16 cellular contexts compared by ENCODE assay signal in genomic region chr2:176753752-176754474, GRCh38.
A peak's percentile ranks its signal among the peaks of the same experiment; 100 is the strongest.
DNase-seq lines count a peak whose midpoint lies in the region; ATAC-seq and TF ChIP-seq lines count a peak whose summit lies in the region.
"Had no signal": no experiment of that assay in that cellular context is flagged by ENCODE, and none has a peak within 500 bp of the region (broad histone marks: within the 10 kb centered on the region; RNA-seq: fewer than 3 reads in every experiment).

No MANE protein-coding gene starts in this region.

- H3K27me3 Mint-ChIP-seq in activated CD8-positive, alpha-beta T cell treated with anti-CD3 and anti-CD28 coated beads for 36 hours: peaks cover 4% of the 10 kb centered on the region
- H3K27me3 Mint-ChIP-seq in activated CD8-positive, alpha-beta T cell treated with anti-CD3 and anti-CD28 coated beads, Interleukin-2, amount 10 ng/mL, durations not matched to agents 7 days and 5 days (ENCODE audit: low read depth): peaks cover 5% of the 10 kb centered on the region

- intact Hi-C loops in activated CD8-positive, alpha-beta T cell treated with anti-CD3 and anti-CD28 coated beads for 36 hours (cut with micrococcal nuclease): no loop called here
- intact Hi-C loops in heart left ventricle (cut with DNase I): no loop called here
- intact Hi-C loops in aorta (cut with DNase I): no loop called here
- intact Hi-C loops in esophagus muscularis mucosa (cut with DNase I): no loop called here

- H3K27me3 ChIP-seq in heart left ventricle: no peaks in the 10 kb centered on the region
- no peaks in the 10 kb centered on the region for H3K27me3 ChIP-seq in aorta (ENCODE audit: control insufficient read depth in 1 of 2, insufficient read depth in 2 of 2, low read length in 1 of 2)
- H3K27me3 ChIP-seq in esophagus muscularis mucosa: no peaks in the 10 kb centered on the region
- H3K27me3 ChIP-seq: breast epithelium had no signal

- CTCF ChIA-PET in activated CD8-positive, alpha-beta T cell treated with anti-CD3 and anti-CD28 coated beads for 36 hours (lab: Charles Lee): interaction anchor here (0.9 to 2.4 kb wide), 4 partner anchors 26 to 395 kb away, joined by 3 to 9 read pairs (median 4); no protein-coding TSS in a partner anchor
- CTCF ChIA-PET in activated CD8-positive, alpha-beta T cell treated with anti-CD3 and anti-CD28 coated beads, Interleukin-2, amount 10 ng/mL, durations not matched to agents 7 days and 5 days (lab: Charles Lee): interaction anchor here (0.8 kb wide), 1 partner anchor 394 kb away, joined by 3 read pairs; no protein-coding TSS in a partner anchor

- H3K36me3 ChIP-seq in heart left ventricle: no peaks in the 10 kb centered on the region
- H3K36me3 ChIP-seq in aorta (ENCODE audit: control insufficient read depth in 1 of 2, insufficient read depth in 2 of 2, low read length in 1 of 2): no peaks in the 10 kb centered on the region
- no peaks in the 10 kb centered on the region for H3K36me3 ChIP-seq in esophagus muscularis mucosa
- H3K36me3 ChIP-seq: breast epithelium, thoracic aorta had no signal

- DNase-seq in activated CD8-positive, alpha-beta T cell treated with anti-CD3 and anti-CD28 coated beads for 36 hours: peak; percentile 7
- no peak for DNase-seq in activated CD8-positive, alpha-beta T cell treated with anti-CD3 and anti-CD28 coated beads, Interleukin-2, amount 10 ng/mL, durations not matched to agents 7 days and 5 days
- peak; percentile 51 to 71 for DNase-seq in SHP77 (lab: John Stamatoyannopoulos, UW)
- DNase-seq in heart left ventricle: peak in 2 of 5 donors; percentile 32 to 34
- DNase-seq in aorta: no peak
- no peak for DNase-seq in esophagus muscularis mucosa (ENCODE audit: extremely low spot score)
- DNase-seq: activated CD4-positive, alpha-beta T cell treated with anti-CD3 and anti-CD28 coated beads, Interleukin-2, amount 50 U/mL, for 4 hours; head of caudate nucleus; left colon; PC-9 had no signal

- TF ChIP-seq POLR2A in heart left ventricle (IDR thresholded peaks at IDR 0.05) (no peak), esophagus muscularis mucosa (IDR thresholded peaks at IDR 0.05; ENCODE audit: low read depth) (no peak)

- no peak for TF ChIP-seq CTCF in activated CD8-positive, alpha-beta T cell treated with anti-CD3 and anti-CD28 coated beads for 36 hours (IDR thresholded peaks at IDR 0.05)
- TF ChIP-seq CTCF in heart left ventricle (IDR thresholded peaks at IDR 0.05) (no peak), esophagus muscularis mucosa (IDR thresholded peaks at IDR 0.05) (no peak)

- TF ChIP-seq EP300 in esophagus muscularis mucosa (IDR thresholded peaks at IDR 0.05): no peak

- ATAC-seq in activated CD8-positive, alpha-beta T cell treated with anti-CD3 and anti-CD28 coated beads for 36 hours: peak; percentile 71
- no peak for ATAC-seq in activated CD8-positive, alpha-beta T cell treated with anti-CD3 and anti-CD28 coated beads, Interleukin-2, amount 10 ng/mL, durations not matched to agents 7 days and 5 days
- ATAC-seq in heart left ventricle: peak in 3 of 4 donors; percentile 49 to 71 (median 68)
- ATAC-seq in aorta (ENCODE audit: low FRiP score): peak; percentile 42
- no peak for ATAC-seq in HG03280 (IDR thresholded peaks at IDR 0.05; ENCODE audit: unreplicated experiment)
- ATAC-seq in HG03108 (IDR thresholded peaks at IDR 0.05; ENCODE audit: unreplicated experiment): no peak
- ATAC-seq: left colon had no signal

- H3K9me3 Mint-ChIP-seq in activated CD8-positive, alpha-beta T cell treated with anti-CD3 and anti-CD28 coated beads for 36 hours: no peaks in the 10 kb centered on the region
- no peaks in the 10 kb centered on the region for H3K9me3 Mint-ChIP-seq in activated CD8-positive, alpha-beta T cell treated with anti-CD3 and anti-CD28 coated beads, Interleukin-2, amount 10 ng/mL, durations not matched to agents 7 days and 5 days (ENCODE audit: insufficient read depth)
- H3K9me3 Mint-ChIP-seq: nephron had no signal

- peaks cover 7% of the 10 kb centered on the region for H3K4me1 Mint-ChIP-seq in activated CD8-positive, alpha-beta T cell treated with anti-CD3 and anti-CD28 coated beads for 36 hours (ENCODE audit: low read depth)
- H3K4me1 Mint-ChIP-seq in activated CD8-positive, alpha-beta T cell treated with anti-CD3 and anti-CD28 coated beads, Interleukin-2, amount 10 ng/mL, durations not matched to agents 7 days and 5 days (ENCODE audit: low read depth): no peaks in the 10 kb centered on the region

- H3K27ac ChIP-seq in heart left ventricle (peak overlapping the region in 3 of 12 donors; percentile 13 to 24 (median 14)), aorta (ENCODE audit: low read depth in 1 of 2, low read length in 2 of 2) (no peak overlapping the region), esophagus muscularis mucosa (replicated peaks in 1 of 4) (peak overlapping the region in 2 of 4 donors; percentile 12 to 30)
- H3K27ac ChIP-seq: breast epithelium, PC-9, thoracic aorta had no signal

- H3K9me3 ChIP-seq in heart left ventricle (no peaks in the 10 kb centered on the region), aorta (ENCODE audit: control insufficient read depth, low read length) (no peaks in the 10 kb centered on the region), esophagus muscularis mucosa (no peaks in the 10 kb centered on the region)
- H3K9me3 ChIP-seq: breast epithelium, thoracic aorta had no signal

- no peak overlapping the region for H3K4me3 Mint-ChIP-seq in activated CD8-positive, alpha-beta T cell treated with anti-CD3 and anti-CD28 coated beads for 36 hours
- H3K4me3 Mint-ChIP-seq in activated CD8-positive, alpha-beta T cell treated with anti-CD3 and anti-CD28 coated beads, Interleukin-2, amount 10 ng/mL, durations not matched to agents 7 days and 5 days: no peak overlapping the region
- H3K4me3 Mint-ChIP-seq: nephron had no signal

- 50 to 70% (median 54%) methylated on average over 2 of the region's 2 CpGs for WGBS in heart left ventricle, 4 donors
- 13 to 22% methylated on average over 2 of the region's 2 CpGs for WGBS in aorta, 2 donors
- 48% methylated on average over 2 of the region's 2 CpGs for WGBS in esophagus muscularis mucosa

- POLR2A ChIA-PET in activated CD8-positive, alpha-beta T cell treated with anti-CD3 and anti-CD28 coated beads for 36 hours (lab: Charles Lee): no interaction called here
- POLR2A ChIA-PET in activated CD8-positive, alpha-beta T cell treated with anti-CD3 and anti-CD28 coated beads, Interleukin-2, amount 10 ng/mL, durations not matched to agents 7 days and 5 days (lab: Charles Lee): no interaction called here

- no peaks in the 10 kb centered on the region for H3K36me3 Mint-ChIP-seq in activated CD8-positive, alpha-beta T cell treated with anti-CD3 and anti-CD28 coated beads for 36 hours (ENCODE audit: low read depth)
- no peaks in the 10 kb centered on the region for H3K36me3 Mint-ChIP-seq in activated CD8-positive, alpha-beta T cell treated with anti-CD3 and anti-CD28 coated beads, Interleukin-2, amount 10 ng/mL, durations not matched to agents 7 days and 5 days (ENCODE audit: low read depth)

- no peak overlapping the region for H3K4me3 ChIP-seq in heart left ventricle
- no peak overlapping the region for H3K4me3 ChIP-seq in aorta (ENCODE audit: low read length in 2 of 2)
- no peak overlapping the region for H3K4me3 ChIP-seq in esophagus muscularis mucosa
- H3K4me3 ChIP-seq: breast epithelium, PC-9, skin epidermis, thoracic aorta had no signal

- no peak overlapping the region for H3K27ac Mint-ChIP-seq in activated CD8-positive, alpha-beta T cell treated with anti-CD3 and anti-CD28 coated beads for 36 hours
- H3K27ac Mint-ChIP-seq in activated CD8-positive, alpha-beta T cell treated with anti-CD3 and anti-CD28 coated beads, Interleukin-2, amount 10 ng/mL, durations not matched to agents 7 days and 5 days: no peak overlapping the region

- H3K4me1 ChIP-seq in heart left ventricle (peaks cover 0 to 10% (median 0%) of the 10 kb centered on the region in 12 donors), aorta (ENCODE audit: control insufficient read depth in 1 of 2, insufficient read depth in 2 of 2, low read length in 2 of 2) (no peaks in the 10 kb centered on the region), esophagus muscularis mucosa (peaks cover 0 to 10% (median 7%) of the 10 kb centered on the region in 4 donors)
- H3K4me1 ChIP-seq: breast epithelium had no signal

Comparison
In these comparisons a context has a peak if more than half of its experiments do, and no peak if none do; other contexts are left out.
1. ATAC-seq: peak in activated CD8-positive, alpha-beta T cell treated with anti-CD3 and anti-CD28 coated beads for 36 hours (single experiment), heart left ventricle (3 of 4) and aorta (single experiment); none in activated CD8-positive, alpha-beta T cell treated with anti-CD3 and anti-CD28 coated beads, Interleukin-2, amount 10 ng/mL, durations not matched to agents 7 days and 5 days (single experiment), HG03280 (single experiment) and HG03108 (single experiment).
2. DNase-seq: peak in activated CD8-positive, alpha-beta T cell treated with anti-CD3 and anti-CD28 coated beads for 36 hours (single experiment) and SHP77 (2 of 2); none in activated CD8-positive, alpha-beta T cell treated with anti-CD3 and anti-CD28 coated beads, Interleukin-2, amount 10 ng/mL, durations not matched to agents 7 days and 5 days (single experiment), aorta (0 of 2) and esophagus muscularis mucosa (single experiment).